ENCODE assay signal across 8 cellular contexts in the genomic region with DNA sequence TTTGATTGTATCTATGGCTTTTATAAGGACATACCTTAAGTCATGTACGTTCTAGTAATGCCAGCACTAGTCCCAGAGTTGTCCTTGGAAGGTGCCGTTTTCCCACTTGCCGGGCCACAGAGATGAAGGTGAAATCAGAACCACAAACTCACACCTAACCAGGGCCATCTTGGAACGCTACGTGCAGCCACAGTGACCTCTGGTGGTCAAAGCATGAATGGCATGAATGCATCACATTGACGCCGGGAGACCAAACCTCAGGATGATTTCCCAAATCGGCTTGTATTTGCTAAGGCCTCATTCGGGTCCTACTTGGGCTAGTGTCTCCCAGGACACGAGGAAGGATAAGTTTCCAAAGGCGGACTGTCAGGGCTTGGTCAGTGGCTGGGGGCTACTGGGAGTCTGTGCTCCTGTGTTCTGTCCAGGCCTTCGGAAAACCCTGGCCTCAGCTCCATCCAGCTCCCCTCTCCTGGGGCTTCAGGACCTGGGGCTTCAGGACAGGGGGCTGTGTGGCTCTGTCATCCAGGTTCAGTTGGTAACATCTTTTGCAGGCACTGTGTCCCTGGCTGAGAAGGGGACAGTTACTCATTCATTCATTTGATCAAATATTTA.
DNase-seq lines count a peak whose midpoint lies in the region; ATAC-seq lines count a peak whose summit lies in the region.

No MANE protein-coding gene starts in this region.

- ATAC-seq in GM18867 (IDR thresholded peaks at IDR 0.05; ENCODE audit: unreplicated experiment) = no peak

- DNase-seq in AG20443 (ENCODE audit: low spot score) = peak; percentile 85
- DNase-seq in GM19238 (ENCODE audit: insufficient read length, low spot score) = peak; percentile 41
- peak; percentile 57 for DNase-seq in NCI-H460 (ENCODE audit: extremely low read depth, low read depth)
- peak; percentile 9 for DNase-seq in activated CD8-positive, alpha-beta memory T cell treated with anti-CD3 and anti-CD28 coated beads, Interleukin-2, amount 50 U/mL, for 1 hour (ENCODE audit: extremely low read depth)
- peak; percentile 69 for DNase-seq in epidermal melanocyte (ENCODE audit: insufficient read length, low spot score)
- DNase-seq in middle frontal gyrus (ENCODE audit: extremely low spot score, low spot score) = peak; percentile 69
- peak; percentile 8 to 61 for DNase-seq in stimulated activated CD8-positive, alpha-beta memory T cell treated with anti-CD3 and anti-CD28 coated beads, Interleukin-4, amount 100 ng/mL, for 4 hours (ENCODE audit: low read depth in 2 of 2, low spot score in 1 of 2)

Comparison
In these comparisons a context has a peak if more than half of its experiments do, and no peak if none do; other contexts are left out.
1. DNase-seq: peak in every context shown above with its lines; median percentile 85 in AG20443; 69 in epidermal melanocyte; 69 in middle frontal gyrus; 57 in NCI-H460; 41 in GM19238; 34 in stimulated activated CD8-positive, alpha-beta memory T cell treated with anti-CD3 and anti-CD28 coated beads, Interleukin-4, amount 100 ng/mL, for 4 hours; 9 in activated CD8-positive, alpha-beta memory T cell treated with anti-CD3 and anti-CD28 coated beads, Interleukin-2, amount 50 U/mL, for 1 hour.